Comparison of ENCODE assay signal across 9 cellular contexts in genomic region chr3:176430244-176430893, GRCh38.
DNase-seq lines count a peak whose midpoint lies in the region; ATAC-seq, FAIRE-seq and TF ChIP-seq lines count a peak whose summit lies in the region.
"Had no signal": no experiment of that assay in that cellular context is flagged by ENCODE, and none has a peak within 500 bp of the region (broad histone marks: within the 10 kb centered on the region; RNA-seq: fewer than 3 reads in every experiment).

No MANE protein-coding gene starts in this region.

- H4K20me1 ChIP-seq in SU-DHL-6 (ENCODE audit: low read depth, low read length), result no peaks in the 10 kb centered on the region

- TF ChIP-seq CTCF in SU-DHL-6 (IDR thresholded peaks at IDR 0.05; ENCODE audit: insufficient read depth, low read length, poor library complexity, severe bottlenecking) (peak; percentile 18), tibial nerve (IDR thresholded peaks at IDR 0.05) (peak; percentile 31 to 65 (median 47))

- H3K27me3 ChIP-seq in SU-DHL-6 (ENCODE audit: low read length) (no peaks in the 10 kb centered on the region), tibial nerve (no peaks in the 10 kb centered on the region)

- H3K9me3 Mint-ChIP-seq in stimulated activated memory B cell treated with anti-CD40 and anti-IgM and Interleukin-4, amounts not matched to agents 10 μg/mL and 1 μg/mL and 100 μg/mL, for 72 hours, result no peaks in the 10 kb centered on the region
- H3K9me3 Mint-ChIP-seq in activated CD8-positive, alpha-beta memory T cell treated with anti-CD3 and anti-CD28 coated beads, Interleukin-2, amount 10 ng/mL, durations not matched to agents 7 days and 5 days (ENCODE audit: low read depth), result no peaks in the 10 kb centered on the region
- H3K9me3 Mint-ChIP-seq: dendritic cell treated with granulocyte-macrophage colony-stimulating factor and Interleukin-4, amounts not matched to agents 40 ng/mL and 50 ng/mL, for 4 days had no signal

- H3K9me2 ChIP-seq in SU-DHL-6 (replicated peaks; ENCODE audit: insufficient read depth, low read length), result no peaks in the 10 kb centered on the region

- H3K4me1 Mint-ChIP-seq in stimulated activated memory B cell treated with anti-CD40 and anti-IgM and Interleukin-4, amounts not matched to agents 10 μg/mL and 1 μg/mL and 100 μg/mL, for 72 hours, result no peaks in the 10 kb centered on the region
- H3K4me1 Mint-ChIP-seq in activated CD8-positive, alpha-beta memory T cell treated with anti-CD3 and anti-CD28 coated beads, Interleukin-2, amount 10 ng/mL, durations not matched to agents 7 days and 5 days, result no peaks in the 10 kb centered on the region

- no peak overlapping the region for H3K4me2 ChIP-seq in SU-DHL-6 (ENCODE audit: low read depth, low read length, poor library complexity, severe bottlenecking)

- ATAC-seq in stimulated activated memory B cell treated with anti-CD40 and anti-IgM and Interleukin-4, amounts not matched to agents 10 μg/mL and 1 μg/mL and 100 μg/mL, for 72 hours, result no peak
- ATAC-seq in activated CD8-positive, alpha-beta memory T cell treated with anti-CD3 and anti-CD28 coated beads, Interleukin-2, amount 10 ng/mL, durations not matched to agents 7 days and 5 days, result no peak

- H3K36me3 Mint-ChIP-seq in stimulated activated memory B cell treated with anti-CD40 and anti-IgM and Interleukin-4, amounts not matched to agents 10 μg/mL and 1 μg/mL and 100 μg/mL, for 72 hours, result no peaks in the 10 kb centered on the region
- no peaks in the 10 kb centered on the region for H3K36me3 Mint-ChIP-seq in activated CD8-positive, alpha-beta memory T cell treated with anti-CD3 and anti-CD28 coated beads, Interleukin-2, amount 10 ng/mL, durations not matched to agents 7 days and 5 days

- H3K79me2 ChIP-seq in SU-DHL-6 (ENCODE audit: insufficient read depth, low read length), result no peaks in the 10 kb centered on the region

- H3K27ac Mint-ChIP-seq in stimulated activated memory B cell treated with anti-CD40 and anti-IgM and Interleukin-4, amounts not matched to agents 10 μg/mL and 1 μg/mL and 100 μg/mL, for 72 hours, result no peak overlapping the region
- H3K27ac Mint-ChIP-seq in activated CD8-positive, alpha-beta memory T cell treated with anti-CD3 and anti-CD28 coated beads, Interleukin-2, amount 10 ng/mL, durations not matched to agents 7 days and 5 days, result no peak overlapping the region
- H3K27ac Mint-ChIP-seq: dendritic cell treated with granulocyte-macrophage colony-stimulating factor and Interleukin-4, amounts not matched to agents 40 ng/mL and 50 ng/mL, for 4 days had no signal

- H3K36me3 ChIP-seq in SU-DHL-6 (ENCODE audit: low read length) (no peaks in the 10 kb centered on the region), tibial nerve (no peaks in the 10 kb centered on the region)

- H3K27ac ChIP-seq in SU-DHL-6 (ENCODE audit: low read depth, low read length), result no peak overlapping the region
- H3K27ac ChIP-seq in tibial nerve, result no peak overlapping the region

- H2AFZ ChIP-seq in SU-DHL-6 (ENCODE audit: low read depth, low read length, severe bottlenecking), result no peak overlapping the region

- H3F3A ChIP-seq in SU-DHL-6 (ENCODE audit: insufficient read depth), result no peaks in the 10 kb centered on the region

- no peak for DNase-seq in GM12891 (ENCODE audit: insufficient read length, low spot score)
- DNase-seq in NAMALWA (ENCODE audit: low spot score), result peak; percentile 60
- DNase-seq in glomerular visceral epithelial cell (ENCODE audit: extremely low spot score), result peak; percentile 15
- DNase-seq in tibial nerve (ENCODE audit: low spot score in 2 of 2), result peak in 1 of 2 donors; percentile 33
- DNase-seq in activated CD8-positive, alpha-beta memory T cell treated with anti-CD3 and anti-CD28 coated beads, Interleukin-2, amount 10 ng/mL, durations not matched to agents 7 days and 5 days, result no peak

- no peak overlapping the region for H3K9ac ChIP-seq in SU-DHL-6 (ENCODE audit: low read length)

- H3K9me3 ChIP-seq in SU-DHL-6 (ENCODE audit: insufficient read depth, low read length), result no peaks in the 10 kb centered on the region
- H3K9me3 ChIP-seq in tibial nerve, result no peaks in the 10 kb centered on the region

- H3K4me1 ChIP-seq in tibial nerve, result peaks cover 0 to 4% (median 0%) of the 10 kb centered on the region in 4 donors

- 51 to 58% methylated on average over 2 of the region's 2 CpGs for WGBS in tibial nerve, 2 donors

- no peak overlapping the region for H3K4me3 Mint-ChIP-seq in stimulated activated memory B cell treated with anti-CD40 and anti-IgM and Interleukin-4, amounts not matched to agents 10 μg/mL and 1 μg/mL and 100 μg/mL, for 72 hours
- H3K4me3 Mint-ChIP-seq in activated CD8-positive, alpha-beta memory T cell treated with anti-CD3 and anti-CD28 coated beads, Interleukin-2, amount 10 ng/mL, durations not matched to agents 7 days and 5 days, result no peak overlapping the region
- H3K4me3 Mint-ChIP-seq: dendritic cell treated with granulocyte-macrophage colony-stimulating factor and Interleukin-4, amounts not matched to agents 40 ng/mL and 50 ng/mL, for 4 days had no signal

- H3K4me3 ChIP-seq in SU-DHL-6 (ENCODE audit: insufficient read depth, low read length, poor library complexity, severe bottlenecking), result no peak overlapping the region
- no peak overlapping the region for H3K4me3 ChIP-seq in tibial nerve

- no peak for TF ChIP-seq POLR2A in GM12891 (IDR thresholded peaks at IDR 0.05; ENCODE audit: low read depth, low read length)
- TF ChIP-seq POLR2A in tibial nerve (IDR thresholded peaks at IDR 0.05), result no peak

- TF ChIP-seq EP300 in tibial nerve (IDR thresholded peaks at IDR 0.05), result no peak

- CTCF ChIA-PET in activated CD8-positive, alpha-beta memory T cell treated with anti-CD3 and anti-CD28 coated beads, Interleukin-2, amount 10 ng/mL, durations not matched to agents 7 days and 5 days (lab: Charles Lee), result no interaction called here

- FAIRE-seq in A204.1 (lab: Jason Lieb, UNC) (peak; percentile 97), GM12891 (lab: Jason Lieb, UNC) (peak; percentile 26)

- no peaks in the 10 kb centered on the region for H3K27me3 Mint-ChIP-seq in stimulated activated memory B cell treated with anti-CD40 and anti-IgM and Interleukin-4, amounts not matched to agents 10 μg/mL and 1 μg/mL and 100 μg/mL, for 72 hours
- H3K27me3 Mint-ChIP-seq in activated CD8-positive, alpha-beta memory T cell treated with anti-CD3 and anti-CD28 coated beads, Interleukin-2, amount 10 ng/mL, durations not matched to agents 7 days and 5 days, result no peaks in the 10 kb centered on the region
- H3K27me3 Mint-ChIP-seq: dendritic cell treated with granulocyte-macrophage colony-stimulating factor and Interleukin-4, amounts not matched to agents 40 ng/mL and 50 ng/mL, for 4 days had no signal

TF ChIP-seq in GM12891, 5 proteins besides CTCF, POLR2A, EP300 and RAD21:
- TF ChIP-seq SPI1 (IDR thresholded peaks at IDR 0.05; ENCODE audit: low read depth, low read length), result no peak
- TF ChIP-seq POLR2AphosphoS5 (IDR thresholded peaks at IDR 0.05; ENCODE audit: low read depth, low read length), result no peak
- no peak for TF ChIP-seq TAF1 (IDR thresholded peaks at IDR 0.05; ENCODE audit: low read depth, low read length)
- no peak for TF ChIP-seq POU2F2 (IDR thresholded peaks at IDR 0.05; ENCODE audit: low read depth, low read length)
- TF ChIP-seq PAX5 (IDR thresholded peaks at IDR 0.05; ENCODE audit: insufficient read depth, low read length, severe bottlenecking), result no peak

Comparison
In these comparisons a context has a peak if more than half of its experiments do, and no peak if none do; other contexts are left out.
1. DNase-seq: peak in NAMALWA (single experiment) and glomerular visceral epithelial cell (single experiment); none in GM12891 (single experiment) and activated CD8-positive, alpha-beta memory T cell treated with anti-CD3 and anti-CD28 coated beads, Interleukin-2, amount 10 ng/mL, durations not matched to agents 7 days and 5 days (single experiment).